ENCODE assay signal across 8 cellular contexts in genomic region chr17:7932483-7932891, GRCh38. TPM values are rescaled to one million over a fixed set of nuclear protein-coding genes. Genes with fewer than 3 reads are reported as not detected.
DNase-seq lines count a peak whose midpoint lies in the region; ATAC-seq, FAIRE-seq and TF ChIP-seq lines count a peak whose summit lies in the region.

No MANE protein-coding gene starts in this region.

- no peaks in the 10 kb centered on the region for H4K20me1 ChIP-seq in OCI-LY3 (ENCODE audit: insufficient read depth, low read length)
- H4K20me1 ChIP-seq in keratinocyte (ENCODE audit: control insufficient read depth, extremely low read depth, insufficient read depth, low read length), result no peaks in the 10 kb centered on the region

- H3K27ac ChIP-seq in CD8-positive, alpha-beta memory T cell (ENCODE audit: low read depth, low read length), result peak overlapping the region; percentile 92
- peak overlapping the region; percentile 64 for H3K27ac ChIP-seq in OCI-LY3 (ENCODE audit: low read length)
- peak overlapping the region; percentile 90 for H3K27ac ChIP-seq in keratinocyte (ENCODE audit: control insufficient read depth, insufficient read depth, low read length)

- H3K36me3 ChIP-seq in CD8-positive, alpha-beta memory T cell (ENCODE audit: insufficient read depth, low read length), result peaks cover 11% of the 10 kb centered on the region
- H3K36me3 ChIP-seq in OCI-LY3 (replicated peaks; ENCODE audit: low read depth, low read length), result peaks cover 5% of the 10 kb centered on the region
- H3K36me3 ChIP-seq in bronchial epithelial cell (ENCODE audit: control insufficient read depth, insufficient read depth, low read length), result peaks cover 12% of the 10 kb centered on the region
- peaks cover 17 to 23% of the 10 kb centered on the region in 2 experiments for H3K36me3 ChIP-seq in keratinocyte (ENCODE audit: control insufficient read depth in 2 of 2, extremely low read depth in 1 of 2, insufficient read depth in 2 of 2, low read length in 2 of 2)

- CTCF ChIA-PET in CD8-positive, alpha-beta memory T cell (lab: Charles Lee), result interaction anchor here (0.8 to 6.9 kb wide), 12 partner anchors 9 to 189 kb away, joined by 3 to 34 read pairs (median 4); partner anchors contain the start of gene RNF227

- peaks cover 0 to 40% (median 10%) of the 10 kb centered on the region in 3 donors for H3K36me3 Mint-ChIP-seq in CD8-positive, alpha-beta memory T cell

- peak in 1 of 5 donors; percentile 10 for DNase-seq in CD8-positive, alpha-beta memory T cell
- peak; percentile 18 for DNase-seq in bronchial epithelial cell (ENCODE audit: low read depth)
- DNase-seq in keratinocyte (ENCODE audit: low read depth, low spot score), result no peak
- peak; percentile 54 for DNase-seq in stimulated activated CD8-positive, alpha-beta memory T cell treated with anti-CD3 and anti-CD28 coated beads, Interleukin-4, amount 100 ng/mL, for 48 hours

- H3K9me1 ChIP-seq in keratinocyte (ENCODE audit: control insufficient read depth, extremely low read depth, insufficient read depth, low read length), result peaks cover 4% of the 10 kb centered on the region

- peaks cover 43 to 60% (median 54%) of the 10 kb centered on the region in 3 donors for H3K4me1 Mint-ChIP-seq in CD8-positive, alpha-beta memory T cell

- no peaks in the 10 kb centered on the region for H3K9me3 Mint-ChIP-seq in CD8-positive, alpha-beta memory T cell

- H3K9ac ChIP-seq in OCI-LY3 (ENCODE audit: low read length) (peak overlapping the region; percentile 93), keratinocyte (ENCODE audit: control insufficient read depth, extremely low read depth, insufficient read depth, low read length) (peak overlapping the region; percentile 92)

- peaks cover 34% of the 10 kb centered on the region for H3K4me1 ChIP-seq in CD8-positive, alpha-beta memory T cell (ENCODE audit: insufficient read depth, low read length)
- H3K4me1 ChIP-seq in OCI-LY3 (ENCODE audit: low read length) (peaks cover 15% of the 10 kb centered on the region), keratinocyte (ENCODE audit: control insufficient read depth, extremely low read depth, insufficient read depth, low read length) (peaks cover 18% of the 10 kb centered on the region)

- H3K27me3 ChIP-seq in CD8-positive, alpha-beta memory T cell (ENCODE audit: insufficient read depth, low read length, poor library complexity, severe bottlenecking), result no peaks in the 10 kb centered on the region
- H3K27me3 ChIP-seq in OCI-LY3 (ENCODE audit: low read depth, low read length), result no peaks in the 10 kb centered on the region
- H3K27me3 ChIP-seq in bronchial epithelial cell (ENCODE audit: control insufficient read depth, insufficient read depth, low read length), result no peaks in the 10 kb centered on the region
- no peaks in the 10 kb centered on the region for H3K27me3 ChIP-seq in keratinocyte (ENCODE audit: control insufficient read depth, extremely low read depth, insufficient read depth, low read length)

- H3K79me2 ChIP-seq in OCI-LY3 (ENCODE audit: low read length) (peaks cover 21% of the 10 kb centered on the region), keratinocyte (ENCODE audit: control insufficient read depth, insufficient read depth, low read length) (peaks cover 32% of the 10 kb centered on the region)

- FAIRE-seq in bronchial epithelial cell (lab: Jason Lieb, UNC) (no peak), keratinocyte (lab: Jason Lieb, UNC) (no peak)

- no peaks in the 10 kb centered on the region for H3K9me3 ChIP-seq in CD8-positive, alpha-beta memory T cell (ENCODE audit: low read length)
- no peaks in the 10 kb centered on the region for H3K9me3 ChIP-seq in OCI-LY3 (ENCODE audit: insufficient read depth, low read length)
- no peaks in the 10 kb centered on the region for H3K9me3 ChIP-seq in keratinocyte (ENCODE audit: control insufficient read depth, low read depth, low read length)

- dilution Hi-C loops in keratinocyte (cut with MboI; ENCODE audit: extremely low pct_ligation_motif_present, low sequenced_read_pairs), result no loop called here

- H3K4me3 Mint-ChIP-seq in CD8-positive, alpha-beta memory T cell, result peak overlapping the region; percentile 88 to 99 (median 96)

- peak overlapping the region; percentile 74 to 99 (median 98) for H3K27ac Mint-ChIP-seq in CD8-positive, alpha-beta memory T cell

- POLR2A ChIA-PET in CD8-positive, alpha-beta memory T cell (lab: Charles Lee), result interaction anchor here (1.0 to 3.2 kb wide), 4 partner anchors 16 to 98 kb away, joined by 3 to 15 read pairs (median 4); partner anchors contain the start of genes NAA38 and RNF227

- TF ChIP-seq CTCF in OCI-LY3 (IDR thresholded peaks at IDR 0.05; ENCODE audit: low read depth, low read length), result no peak
- no peak for TF ChIP-seq CTCF in bronchial epithelial cell (IDR thresholded peaks at IDR 0.05; ENCODE audit: insufficient read depth, low read length, severe bottlenecking)
- no peak for TF ChIP-seq CTCF in keratinocyte (optimal IDR thresholded peaks at IDR 0.05 in 1 of 3, IDR thresholded peaks at IDR 0.05 in 1 of 3, conservative IDR thresholded peaks at IDR 0.05 in 1 of 3; ENCODE audit: extremely low read depth in 1 of 3, insufficient read depth in 2 of 3, low read length in 3 of 3)

- peaks cover 0 to 2% of the 10 kb centered on the region in 2 donors for H3K27me3 Mint-ChIP-seq in CD8-positive, alpha-beta memory T cell

- peak; percentile 14 for ATAC-seq in GM21723 (IDR thresholded peaks at IDR 0.05; ENCODE audit: unreplicated experiment)
- no peak for ATAC-seq in HG02623 (IDR thresholded peaks at IDR 0.05; ENCODE audit: unreplicated experiment)
- ATAC-seq in GM19328 (IDR thresholded peaks at IDR 0.05; ENCODE audit: unreplicated experiment), result no peak

- H3K4me2 ChIP-seq in OCI-LY3 (ENCODE audit: low read length) (peak overlapping the region; percentile 97), keratinocyte (ENCODE audit: control insufficient read depth, extremely low read depth, insufficient read depth, low read depth, low read length) (peak overlapping the region; percentile 98)

- peak overlapping the region; percentile 97 for H3K4me3 ChIP-seq in CD8-positive, alpha-beta memory T cell (ENCODE audit: low read length)
- H3K4me3 ChIP-seq in OCI-LY3 (ENCODE audit: low read length) (peak overlapping the region; percentile 94), bronchial epithelial cell (ENCODE audit: low read depth, low read length) (peak overlapping the region; percentile 95), keratinocyte (ENCODE audit: control insufficient read depth in 2 of 3, extremely low read depth in 1 of 3, insufficient read depth in 2 of 3, low read depth in 1 of 3, low read length in 3 of 3) (peak overlapping the region; percentile 63 to 94 (median 90))

- H2AFZ ChIP-seq in OCI-LY3 (ENCODE audit: low read depth, low read length) (peak overlapping the region; percentile 84; the same call in 1 of the 2 replicates), keratinocyte (ENCODE audit: control insufficient read depth, low read length) (peak overlapping the region; percentile 99)

RNA-seq across cellular contexts. Expression of gene CNTROB, which starts 0.5 kb away (rescaled TPM):
- total RNA-seq in CD8-positive, alpha-beta memory T cell, result 10 to 100 TPM; 44.3 to 46.8 TPM
- polyA plus RNA-seq in CD8-positive, alpha-beta memory T cell, result 12.0 TPM
- total RNA-seq in bronchial epithelial cell, result 8.2 and 12.2 TPM in 2 replicates
- 17.4 to 20.5 TPM (median 17.4 TPM) in 3 replicates for polyA plus RNA-seq in keratinocyte
- polyA plus RNA-seq in keratinocyte (2011; ENCODE audit: low read depth), result 14.3 TPM
- polyA plus RNA-seq in keratinocyte (2011; cell fraction: cytosol; rRNA removed), result 11.0 and 12.7 TPM in 2 replicates
- polyA plus RNA-seq in keratinocyte (2011; cell fraction: nucleus; rRNA removed), result 63.2 and 66.1 TPM in 2 replicates
- 16.1 and 17.1 TPM in 2 replicates for polyA plus RNA-seq in keratinocyte (2012; ENCODE audit: low replicate concordance)
- polyA minus RNA-seq in keratinocyte, result 18.7 to 28.8 TPM (median 23.0 TPM) in 3 replicates
- polyA minus RNA-seq in keratinocyte (2011; cell fraction: cytosol; rRNA and poly(A)+ RNA removed), result 12.9 TPM
- 17.4 and 17.8 TPM in 2 replicates for polyA minus RNA-seq in keratinocyte (2011; cell fraction: nucleus; rRNA and poly(A)+ RNA removed)

RNA-seq across cellular contexts. Expression of gene TRAPPC1, which starts 0.7 kb away (rescaled TPM):
- total RNA-seq in CD8-positive, alpha-beta memory T cell, result 100 to 1,000 TPM; 158 TPM
- polyA plus RNA-seq in CD8-positive, alpha-beta memory T cell, result 272 TPM
- 16.8 and 27.9 TPM in 2 replicates for total RNA-seq in bronchial epithelial cell
- polyA plus RNA-seq in keratinocyte, result 108 to 396 TPM (median 128 TPM) in 3 replicates
- 38.3 TPM for polyA plus RNA-seq in keratinocyte (2011; ENCODE audit: low read depth)
- 329 and 422 TPM in 2 replicates for polyA plus RNA-seq in keratinocyte (2011; cell fraction: cytosol; rRNA removed)
- 115 and 122 TPM in 2 replicates for polyA plus RNA-seq in keratinocyte (2011; cell fraction: nucleus; rRNA removed)
- 190 and 276 TPM in 2 replicates for polyA plus RNA-seq in keratinocyte (2012; ENCODE audit: low replicate concordance)
- polyA minus RNA-seq in keratinocyte, result 161 to 257 TPM (median 217 TPM) in 3 replicates
- 191 TPM for polyA minus RNA-seq in keratinocyte (2011; cell fraction: cytosol; rRNA and poly(A)+ RNA removed)
- 38.1 and 71.9 TPM in 2 replicates for polyA minus RNA-seq in keratinocyte (2011; cell fraction: nucleus; rRNA and poly(A)+ RNA removed)

RNA-seq across cellular contexts. Expression of gene KCNAB3, which starts 2.8 kb away (rescaled TPM):
- 1 to 10 TPM; 5.6 to 6.7 TPM for total RNA-seq in CD8-positive, alpha-beta memory T cell
- polyA plus RNA-seq in CD8-positive, alpha-beta memory T cell, result not detected
- 0.79 and 0.90 TPM in 2 replicates for total RNA-seq in bronchial epithelial cell
- 2.0 to 2.5 TPM (median 2.2 TPM) in 3 replicates for polyA plus RNA-seq in keratinocyte
- polyA plus RNA-seq in keratinocyte (2011; ENCODE audit: low read depth), result 1.1 TPM
- polyA plus RNA-seq in keratinocyte (2011; cell fraction: cytosol; rRNA removed), result 0.13 and 0.27 TPM in 2 replicates
- polyA plus RNA-seq in keratinocyte (2011; cell fraction: nucleus; rRNA removed), result 17.3 and 18.3 TPM in 2 replicates
- polyA plus RNA-seq in keratinocyte (2012; ENCODE audit: low replicate concordance), result 1.2 and 1.3 TPM in 2 replicates
- polyA minus RNA-seq in keratinocyte, result 0.66 to 1.9 TPM (median 0.99 TPM) in 3 replicates
- polyA minus RNA-seq in keratinocyte (2011; cell fraction: cytosol; rRNA and poly(A)+ RNA removed), result not detected
- polyA minus RNA-seq in keratinocyte (2011; cell fraction: nucleus; rRNA and poly(A)+ RNA removed), result 2.2 and 2.8 TPM in 2 replicates

RNA-seq across cellular contexts. Expression of gene RNF227, which starts 16.4 kb away (rescaled TPM):
- 1 to 10 TPM; 4.4 to 4.8 TPM for total RNA-seq in CD8-positive, alpha-beta memory T cell
- polyA plus RNA-seq in CD8-positive, alpha-beta memory T cell, result 3.3 TPM
- total RNA-seq in bronchial epithelial cell, result 7.8 and 8.2 TPM in 2 replicates
- polyA plus RNA-seq in keratinocyte, result 3.4 to 5.7 TPM (median 3.6 TPM) in 3 replicates
- polyA plus RNA-seq in keratinocyte (2011; ENCODE audit: low read depth), result 4.3 TPM
- 3.4 TPM in 2 replicates for polyA plus RNA-seq in keratinocyte (2011; cell fraction: cytosol; rRNA removed)
- 6.7 and 7.2 TPM in 2 replicates for polyA plus RNA-seq in keratinocyte (2011; cell fraction: nucleus; rRNA removed)
- polyA plus RNA-seq in keratinocyte (2012; ENCODE audit: low replicate concordance), result 1.6 and 15.6 TPM in 2 replicates
- polyA minus RNA-seq in keratinocyte, result 1.3 to 2.1 TPM in 2 of 3 replicates, not detected in the other
- polyA minus RNA-seq in keratinocyte (2011; cell fraction: cytosol; rRNA and poly(A)+ RNA removed), result 2.5 TPM
- 1.5 and 2.9 TPM in 2 replicates for polyA minus RNA-seq in keratinocyte (2011; cell fraction: nucleus; rRNA and poly(A)+ RNA removed)

RNA-seq across cellular contexts. Expression of gene CHD3, which starts 43.9 kb away (rescaled TPM):
- total RNA-seq in CD8-positive, alpha-beta memory T cell, result 100 to 1,000 TPM; 116 to 123 TPM
- 20.1 TPM for polyA plus RNA-seq in CD8-positive, alpha-beta memory T cell
- total RNA-seq in bronchial epithelial cell, result 41.3 and 98.2 TPM in 2 replicates
- 27.8 to 30.1 TPM (median 28.1 TPM) in 3 replicates for polyA plus RNA-seq in keratinocyte
- polyA plus RNA-seq in keratinocyte (2011; ENCODE audit: low read depth), result 19.1 TPM
- polyA plus RNA-seq in keratinocyte (2011; cell fraction: cytosol; rRNA removed), result 21.7 and 36.9 TPM in 2 replicates
- 110 and 113 TPM in 2 replicates for polyA plus RNA-seq in keratinocyte (2011; cell fraction: nucleus; rRNA removed)
- 21.0 and 81.2 TPM in 2 replicates for polyA plus RNA-seq in keratinocyte (2012; ENCODE audit: low replicate concordance)
- 51.0 to 122 TPM (median 65.2 TPM) in 3 replicates for polyA minus RNA-seq in keratinocyte
- 83.5 TPM for polyA minus RNA-seq in keratinocyte (2011; cell fraction: cytosol; rRNA and poly(A)+ RNA removed)
- polyA minus RNA-seq in keratinocyte (2011; cell fraction: nucleus; rRNA and poly(A)+ RNA removed), result 50.3 and 60.0 TPM in 2 replicates
